ENCODE assay signal across 10 cellular contexts in the genomic region with DNA sequence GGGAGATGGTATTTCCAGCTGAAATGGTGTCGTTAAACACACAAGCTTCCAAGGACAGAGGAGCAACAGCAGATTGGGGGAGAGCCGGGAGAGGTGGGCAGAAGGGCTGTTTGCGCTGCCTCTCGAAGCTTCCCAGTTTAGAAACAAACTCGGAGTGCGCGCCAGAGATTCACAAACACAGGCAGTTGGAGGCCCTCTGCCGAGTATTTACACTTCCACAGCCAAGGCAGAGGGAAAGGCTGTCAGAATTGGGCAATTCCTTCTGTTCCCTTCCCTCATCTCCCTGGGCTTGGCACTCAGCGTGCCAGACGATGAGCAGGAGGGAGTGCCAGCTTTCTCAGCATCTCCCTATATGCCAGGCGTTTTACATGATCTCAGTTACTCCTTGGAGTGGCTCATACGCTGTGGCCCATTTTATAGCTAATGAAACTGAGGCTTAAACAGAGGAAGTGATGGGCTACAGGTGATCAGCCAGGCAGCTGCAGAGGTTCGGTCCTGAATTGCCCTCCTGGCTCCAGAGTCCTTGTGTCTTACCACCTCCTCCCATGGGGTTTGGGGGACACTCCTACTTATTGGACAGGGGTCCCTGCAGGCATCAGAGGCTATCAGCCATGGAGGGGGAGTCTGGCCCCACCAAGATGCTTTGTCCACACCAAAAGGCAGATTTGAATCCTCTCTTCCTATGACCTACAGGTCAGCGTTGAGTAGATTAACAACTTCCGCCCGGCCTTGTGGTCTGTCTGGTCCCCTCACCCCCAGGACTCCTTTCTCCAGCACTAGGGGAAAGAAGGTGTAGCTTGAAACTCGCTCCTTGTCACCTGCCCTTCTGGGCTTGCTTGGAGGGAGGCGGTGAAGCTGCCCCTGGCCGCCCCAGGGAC. TPM values are rescaled to one million over a fixed set of nuclear protein-coding genes. Genes with fewer than 3 reads are reported as not detected.
DNase-seq lines count a peak whose midpoint lies in the region; ATAC-seq and TF ChIP-seq lines count a peak whose summit lies in the region.
"Had no signal": no experiment of that assay in that cellular context is flagged by ENCODE, and none has a peak within 500 bp of the region (broad histone marks: within the 10 kb centered on the region; RNA-seq: fewer than 3 reads in every experiment).

No MANE protein-coding gene starts in this region.

- H3K27me3 ChIP-seq in SJCRH30 (peaks cover 5% of the 10 kb centered on the region; the same call in 1 of the 2 replicates), ovary (no peaks in the 10 kb centered on the region)
- H3K27me3 ChIP-seq: SJSA1 had no signal

- ATAC-seq in GM18498 (IDR thresholded peaks at IDR 0.05; ENCODE audit: unreplicated experiment) = no peak
- no peak for ATAC-seq in HG03442 (IDR thresholded peaks at IDR 0.05; ENCODE audit: unreplicated experiment)
- no peak for ATAC-seq in GM19023 (IDR thresholded peaks at IDR 0.05; ENCODE audit: unreplicated experiment)

- DNase-seq in C1 segment of cervical spinal cord (lab: John Stamatoyannopoulos, UW) = peak in 11 of 14 donors; percentile 45 to 94 (median 66)
- no peak for DNase-seq in SJCRH30
- peak in 39 of 42 donors; percentile 37 to 88 (median 68) for DNase-seq in head of caudate nucleus
- peak; percentile 83 to 87 (median 86) for DNase-seq in ovary
- no peak for DNase-seq in HK-2 (ENCODE audit: unreplicated experiment)

- no peak overlapping the region; the same call in 1 of the 2 replicates for H3K4me3 ChIP-seq in SJCRH30
- no peak overlapping the region for H3K4me3 ChIP-seq in ovary
- H3K4me3 ChIP-seq: SJSA1 had no signal

- no peaks in the 10 kb centered on the region for H3K9me3 ChIP-seq in SJCRH30 (replicated peaks)
- H3K9me3 ChIP-seq in ovary = no peaks in the 10 kb centered on the region
- H3K9me3 ChIP-seq: SJSA1 had no signal

- TF ChIP-seq EP300 in ovary (IDR thresholded peaks at IDR 0.05) = no peak

- no peaks in the 10 kb centered on the region for H3K36me3 ChIP-seq in SJCRH30
- no peaks in the 10 kb centered on the region for H3K36me3 ChIP-seq in ovary
- H3K36me3 ChIP-seq: SJSA1 had no signal

- H3K4me1 ChIP-seq in SJCRH30 = peaks cover 45% of the 10 kb centered on the region
- H3K4me1 ChIP-seq in ovary (ENCODE audit: insufficient read depth) = peaks cover 19% of the 10 kb centered on the region

- TF ChIP-seq POLR2A in ovary (IDR thresholded peaks at IDR 0.05) = no peak

- H3K27ac ChIP-seq in SJCRH30 = peak overlapping the region; percentile 59
- H3K27ac ChIP-seq in ovary = peak overlapping the region; percentile 71 to 86
- H3K27ac ChIP-seq: parathyroid adenoma, SJSA1 had no signal

- WGBS in ovary, 3 donors = 35 to 47% (median 39%) methylated on average over 19 of the region's 19 CpGs

- intact Hi-C loops in head of caudate nucleus (cut with DNase I) = loop anchor here (10.0 kb wide), 1 partner anchor 122 kb away; no protein-coding TSS in a partner anchor
- intact Hi-C loops in ovary (cut with DNase I) = loop anchor here in 3 of 4 donors (5.0 to 10.0 kb wide), 3 partner anchors 56 to 202 kb away; no protein-coding TSS in a partner anchor

- TF ChIP-seq CTCF in ovary (IDR thresholded peaks at IDR 0.05) = no peak

RNA-seq across cellular contexts. Expression of gene FAM222A, which starts 3.1 kb away (rescaled TPM):
- total RNA-seq in SJCRH30 (2014; rRNA removed; shearing (Covaris generic)) = 17.5 and 18.9 TPM in 2 replicates
- 10 to 100 TPM in 5 of 7 donors, 1 to 10 TPM in 2; 7.2 to 28.4 (median 15.3) TPM for total RNA-seq in ovary
- polyA plus RNA-seq in ovary = 10 to 100 TPM in 1 of 2 donors, 1 to 10 TPM in 1; 4.8 to 11.5 TPM

Comparison
In these comparisons a context has a peak if more than half of its experiments do, and no peak if none do; other contexts are left out.
1. DNase-seq: peak in C1 segment of cervical spinal cord (11 of 14), head of caudate nucleus (39 of 42) and ovary (5 of 5); none in SJCRH30 (0 of 2) and HK-2 (single experiment).